In genomic region chr7:135499818-135500217, GRCh38 we compare ENCODE assay signal across 2 cellular contexts.
TF ChIP-seq lines count a peak whose summit lies in the region.

No MANE protein-coding gene starts in this region.

TF ChIP-seq in SK-N-SH treated with all-trans-retinoic acid at 6 μM for 48 hours, 23 proteins besides CTCF, POLR2A, EP300 and RAD21 (continued from another document):
- TF ChIP-seq TSHZ2 (CRISPR knock-in tag; IDR thresholded peaks at IDR 0.05) (no peak), OSR1 (CRISPR knock-in tag; IDR thresholded peaks at IDR 0.05) (no peak), ZC3H10 (CRISPR knock-in tag; IDR thresholded peaks at IDR 0.05) (no peak), ISL1 (CRISPR knock-in tag; IDR thresholded peaks at IDR 0.05) (peak; percentile 19; the same call in 1 of the 2 replicates), ZNF70 (CRISPR knock-in tag; IDR thresholded peaks at IDR 0.05) (no peak)

TF ChIP-seq in SK-N-SH, 30 proteins besides CTCF, POLR2A, EP300 and RAD21 (continued from another document):
- TF ChIP-seq NFIC (IDR thresholded peaks at IDR 0.05; ENCODE audit: borderline replicate concordance): no peak
- no peak for TF ChIP-seq MAX (IDR thresholded peaks at IDR 0.05; ENCODE audit: low read depth)
- TF ChIP-seq USF1 (IDR thresholded peaks at IDR 0.05; ENCODE audit: borderline replicate concordance, low read depth): no peak
- TF ChIP-seq USF2 (IDR thresholded peaks at IDR 0.05; ENCODE audit: borderline replicate concordance, low read depth, low read length): no peak
- no peak for TF ChIP-seq FOXJ3 (CRISPR knock-in tag; IDR thresholded peaks at IDR 0.05)
- TF ChIP-seq REST (IDR thresholded peaks at IDR 0.05; ENCODE audit: low read depth, low read length): no peak
- TF ChIP-seq IRF3 (IDR thresholded peaks at IDR 0.05; ENCODE audit: low read depth, low read length): no peak
- no peak for TF ChIP-seq GATA2 (CRISPR knock-in tag; IDR thresholded peaks at IDR 0.05)
